1 cellular context compared by ENCODE assay signal in genomic region chrX:120000490-120001246, GRCh38.
A peak's percentile ranks its signal among the peaks of the same experiment; 100 is the strongest.
TF ChIP-seq lines count a peak whose summit lies in the region.

No MANE protein-coding gene starts in this region.

TF ChIP-seq in SK-N-SH, 30 proteins besides CTCF, POLR2A, EP300 and RAD21 (continued from another document):
- TF ChIP-seq REST (IDR thresholded peaks at IDR 0.05; ENCODE audit: low read depth, low read length): peak; percentile 55; the same call in 1 of the 2 replicates
